In the genomic region with DNA sequence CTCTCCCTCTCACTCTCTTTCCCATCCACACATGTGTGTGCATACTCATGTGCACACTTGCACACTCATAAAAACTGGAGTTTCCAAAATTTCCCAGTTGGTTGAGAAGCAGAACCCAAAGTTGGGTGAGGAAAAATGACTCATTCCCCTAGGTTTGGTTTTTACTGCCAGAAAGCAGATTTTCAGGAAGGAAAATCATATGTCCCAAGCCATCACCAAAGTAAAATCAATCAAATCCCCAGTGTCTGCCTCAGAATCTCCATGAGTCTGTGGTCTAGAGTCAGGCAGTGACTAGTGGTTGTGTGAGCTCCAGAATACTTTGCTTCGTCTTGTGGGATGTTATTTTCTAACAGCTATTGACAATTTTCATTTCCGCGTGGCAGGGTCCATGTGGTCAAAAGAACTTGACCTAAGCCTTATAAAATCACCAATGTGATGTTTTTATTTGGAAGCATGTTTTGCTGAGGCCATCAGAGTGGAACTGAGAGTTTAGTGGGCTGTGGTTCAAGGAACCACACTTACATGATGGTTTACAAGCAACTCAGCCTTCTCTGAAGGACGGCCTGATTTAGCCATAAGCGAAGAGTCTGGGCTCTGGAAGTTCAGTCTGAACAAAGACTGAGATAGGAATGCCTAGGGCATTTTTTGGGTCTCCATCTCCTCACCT, we compare ENCODE assay signal across 13 cellular contexts.
DNase-seq lines count a peak whose midpoint lies in the region; ATAC-seq lines count a peak whose summit lies in the region.
"Had no signal": no experiment of that assay in that cellular context is flagged by ENCODE, and none has a peak within 500 bp of the region (broad histone marks: within the 10 kb centered on the region; RNA-seq: fewer than 3 reads in every experiment).

No MANE protein-coding gene starts in this region.

- H3K9me3 ChIP-seq in skeletal muscle satellite cell (replicated peaks; ENCODE audit: low read length), result no peaks in the 10 kb centered on the region

- peaks cover 59% of the 10 kb centered on the region for H3K4me1 Mint-ChIP-seq in dendritic cell treated with granulocyte-macrophage colony-stimulating factor and Interleukin-4, amounts not matched to agents 40 ng/mL and 50 ng/mL, for 4 days (ENCODE audit: low read depth)

- peak; percentile 87 for ATAC-seq in HG02885 (IDR thresholded peaks at IDR 0.05; ENCODE audit: poor library complexity, unreplicated experiment)
- ATAC-seq in HG03571 (IDR thresholded peaks at IDR 0.05; ENCODE audit: unreplicated experiment), result no peak
- no peak for ATAC-seq in GM21526 (IDR thresholded peaks at IDR 0.05; ENCODE audit: low FRiP score, unreplicated experiment)

- H3K27me3 Mint-ChIP-seq in dendritic cell treated with granulocyte-macrophage colony-stimulating factor and Interleukin-4, amounts not matched to agents 40 ng/mL and 50 ng/mL, for 4 days, result peaks cover 3% of the 10 kb centered on the region

- H3K4me3 Mint-ChIP-seq in dendritic cell treated with granulocyte-macrophage colony-stimulating factor and Interleukin-4, amounts not matched to agents 40 ng/mL and 50 ng/mL, for 4 days, result peak overlapping the region; percentile 21

- no peak overlapping the region for H3K4me3 ChIP-seq in skeletal muscle satellite cell (ENCODE audit: low read length)

- DNase-seq in EL, result peak; percentile 21
- DNase-seq in NCI-H1092 (lab: John Stamatoyannopoulos, UW), result no peak
- no peak for DNase-seq in NK-92 treated with Interleukin-12 subunit alpha and Interleukin-12 subunit beta, amount 100 ng/mL, for 24 hours (lab: John Stamatoyannopoulos, UW)
- DNase-seq: DND-41 had no signal

- intact Hi-C loops in dendritic cell treated with granulocyte-macrophage colony-stimulating factor and Interleukin-4, amounts not matched to agents 40 ng/mL and 50 ng/mL, for 4 days (cut with micrococcal nuclease), result loop anchor here (5.0 kb wide), 1 partner anchor 100 kb away; a partner anchor contains a TSS

- H3K27me3 ChIP-seq in skeletal muscle satellite cell (ENCODE audit: control insufficient read depth, insufficient read depth, low read length), result no peaks in the 10 kb centered on the region

- peak overlapping the region; percentile 74 for H3K4me2 ChIP-seq in skeletal muscle satellite cell (ENCODE audit: low read length)

- H3K36me3 Mint-ChIP-seq in dendritic cell treated with granulocyte-macrophage colony-stimulating factor and Interleukin-4, amounts not matched to agents 40 ng/mL and 50 ng/mL, for 4 days (ENCODE audit: low read depth), result no peaks in the 10 kb centered on the region

- H3K27ac Mint-ChIP-seq in dendritic cell treated with granulocyte-macrophage colony-stimulating factor and Interleukin-4, amounts not matched to agents 40 ng/mL and 50 ng/mL, for 4 days, result peak overlapping the region; percentile 79

- H3K9me3 Mint-ChIP-seq in dendritic cell treated with granulocyte-macrophage colony-stimulating factor and Interleukin-4, amounts not matched to agents 40 ng/mL and 50 ng/mL, for 4 days, result no peaks in the 10 kb centered on the region
- H3K9me3 Mint-ChIP-seq: central memory CD8-positive, alpha-beta T cell; immature natural killer cell; nephron; T-helper 1 cell treated with Interleukin-12 subunit alpha and Interleukin-12 subunit beta and Interleukin-4 antibody, amounts not matched to agents 30 μg/mL and 1 μg/mL, for 36 hours had no signal

- H3K36me3 ChIP-seq in skeletal muscle satellite cell (ENCODE audit: insufficient read depth, low read length), result no peaks in the 10 kb centered on the region

- peaks cover 36% of the 10 kb centered on the region for H3K4me1 ChIP-seq in skeletal muscle satellite cell (ENCODE audit: control insufficient read depth, insufficient read depth, low read length)

- peak overlapping the region; percentile 87 for H3K9ac ChIP-seq in skeletal muscle satellite cell (ENCODE audit: low read depth, low read length)
